Comparison of ENCODE assay signal across 7 cellular contexts in genomic region chr6:24205020-24205492, GRCh38.
DNase-seq lines count a peak whose midpoint lies in the region; ATAC-seq, FAIRE-seq and TF ChIP-seq lines count a peak whose summit lies in the region.

No MANE protein-coding gene starts in this region.

- H3K9me3 Mint-ChIP-seq in activated CD8-positive, alpha-beta T cell treated with anti-CD3 and anti-CD28 coated beads, Interleukin-2, amount 10 ng/mL, durations not matched to agents 7 days and 5 days (ENCODE audit: insufficient read depth), result no peaks in the 10 kb centered on the region
- no peaks in the 10 kb centered on the region for H3K9me3 Mint-ChIP-seq in activated T-helper 2 cell treated with anti-CD3 and anti-CD28 coated beads, Interferon-gamma antibody, Interleukin-2, Interleukin-4, amounts not matched to agents 10 μg/mL and 5 μg/mL and 100 μg/mL, durations not matched to agents 14 hours and 24 hours and 36 hours

- no peaks in the 10 kb centered on the region for H3K4me1 Mint-ChIP-seq in activated CD8-positive, alpha-beta T cell treated with anti-CD3 and anti-CD28 coated beads, Interleukin-2, amount 10 ng/mL, durations not matched to agents 7 days and 5 days (ENCODE audit: low read depth)
- no peaks in the 10 kb centered on the region for H3K4me1 Mint-ChIP-seq in activated T-helper 2 cell treated with anti-CD3 and anti-CD28 coated beads, Interferon-gamma antibody, Interleukin-2, Interleukin-4, amounts not matched to agents 10 μg/mL and 5 μg/mL and 100 μg/mL, durations not matched to agents 14 hours and 24 hours and 36 hours (ENCODE audit: low read depth)

- ATAC-seq in activated CD8-positive, alpha-beta T cell treated with anti-CD3 and anti-CD28 coated beads, Interleukin-2, amount 10 ng/mL, durations not matched to agents 7 days and 5 days, result no peak

- H3K36me3 Mint-ChIP-seq in activated CD8-positive, alpha-beta T cell treated with anti-CD3 and anti-CD28 coated beads, Interleukin-2, amount 10 ng/mL, durations not matched to agents 7 days and 5 days (ENCODE audit: low read depth), result no peaks in the 10 kb centered on the region
- H3K36me3 Mint-ChIP-seq in activated T-helper 2 cell treated with anti-CD3 and anti-CD28 coated beads, Interferon-gamma antibody, Interleukin-2, Interleukin-4, amounts not matched to agents 10 μg/mL and 5 μg/mL and 100 μg/mL, durations not matched to agents 14 hours and 24 hours and 36 hours (ENCODE audit: low read depth), result no peaks in the 10 kb centered on the region

- no peaks in the 10 kb centered on the region for H3K4me1 ChIP-seq in tibial nerve

- DNase-seq in Daoy (ENCODE audit: low read depth) (peak; percentile 37), H54 (ENCODE audit: insufficient read length, low spot score) (no peak), NCI-H2029 treated with DMSO at 0.1 percent for 48 hours (lab: John Stamatoyannopoulos, UW) (peak; percentile 91), iPS-NIHi7 (ENCODE audit: extremely low spot score) (peak; percentile 37), tibial nerve (ENCODE audit: low spot score in 2 of 2) (peak in 1 of 2 donors; percentile 30)
- DNase-seq in activated CD8-positive, alpha-beta T cell treated with anti-CD3 and anti-CD28 coated beads, Interleukin-2, amount 10 ng/mL, durations not matched to agents 7 days and 5 days, result peak; percentile 40
- no peak for DNase-seq in activated T-helper 2 cell treated with anti-CD3 and anti-CD28 coated beads, Interferon-gamma antibody, Interleukin-2, Interleukin-4, amounts not matched to agents 10 μg/mL and 5 μg/mL and 100 μg/mL, durations not matched to agents 14 hours and 24 hours and 36 hours (ENCODE audit: low spot score)

- no peak overlapping the region for H3K27ac ChIP-seq in tibial nerve

- no peak overlapping the region for H3K4me3 ChIP-seq in tibial nerve

- H3K27me3 Mint-ChIP-seq in activated CD8-positive, alpha-beta T cell treated with anti-CD3 and anti-CD28 coated beads, Interleukin-2, amount 10 ng/mL, durations not matched to agents 7 days and 5 days (ENCODE audit: low read depth), result peaks cover 5% of the 10 kb centered on the region
- peaks cover 2% of the 10 kb centered on the region for H3K27me3 Mint-ChIP-seq in activated T-helper 2 cell treated with anti-CD3 and anti-CD28 coated beads, Interferon-gamma antibody, Interleukin-2, Interleukin-4, amounts not matched to agents 10 μg/mL and 5 μg/mL and 100 μg/mL, durations not matched to agents 14 hours and 24 hours and 36 hours (ENCODE audit: low read depth)

- TF ChIP-seq EP300 in tibial nerve (IDR thresholded peaks at IDR 0.05), result no peak

- no peak overlapping the region for H3K27ac Mint-ChIP-seq in activated CD8-positive, alpha-beta T cell treated with anti-CD3 and anti-CD28 coated beads, Interleukin-2, amount 10 ng/mL, durations not matched to agents 7 days and 5 days
- no peak overlapping the region for H3K27ac Mint-ChIP-seq in activated T-helper 2 cell treated with anti-CD3 and anti-CD28 coated beads, Interferon-gamma antibody, Interleukin-2, Interleukin-4, amounts not matched to agents 10 μg/mL and 5 μg/mL and 100 μg/mL, durations not matched to agents 14 hours and 24 hours and 36 hours

- no peak overlapping the region for H3K4me3 Mint-ChIP-seq in activated CD8-positive, alpha-beta T cell treated with anti-CD3 and anti-CD28 coated beads, Interleukin-2, amount 10 ng/mL, durations not matched to agents 7 days and 5 days
- H3K4me3 Mint-ChIP-seq in activated T-helper 2 cell treated with anti-CD3 and anti-CD28 coated beads, Interferon-gamma antibody, Interleukin-2, Interleukin-4, amounts not matched to agents 10 μg/mL and 5 μg/mL and 100 μg/mL, durations not matched to agents 14 hours and 24 hours and 36 hours (ENCODE audit: low read depth), result no peak overlapping the region

- peak; percentile 36 to 64 (median 46) for TF ChIP-seq CTCF in tibial nerve (IDR thresholded peaks at IDR 0.05)

- no peaks in the 10 kb centered on the region for H3K27me3 ChIP-seq in tibial nerve

- FAIRE-seq in H54 (lab: Jason Lieb, UNC), result peak; percentile 82

- CTCF ChIA-PET in activated CD8-positive, alpha-beta T cell treated with anti-CD3 and anti-CD28 coated beads, Interleukin-2, amount 10 ng/mL, durations not matched to agents 7 days and 5 days (lab: Charles Lee), result interaction anchor here (1.3 kb wide), 2 partner anchors 49 to 69 kb away, joined by 3 read pairs; no protein-coding TSS in a partner anchor

- intact Hi-C loops in activated T-helper 2 cell treated with anti-CD3 and anti-CD28 coated beads, Interferon-gamma antibody, Interleukin-2, Interleukin-4, amounts not matched to agents 10 μg/mL and 5 μg/mL and 100 μg/mL, durations not matched to agents 14 hours and 24 hours and 36 hours (cut with micrococcal nuclease), result loop anchor here (10.0 kb wide), 1 partner anchor 140 kb away; no protein-coding TSS in a partner anchor

- POLR2A ChIA-PET in activated CD8-positive, alpha-beta T cell treated with anti-CD3 and anti-CD28 coated beads, Interleukin-2, amount 10 ng/mL, durations not matched to agents 7 days and 5 days (lab: Charles Lee), result no interaction called here

- H3K36me3 ChIP-seq in tibial nerve, result no peaks in the 10 kb centered on the region

- TF ChIP-seq POLR2A in H54 (IDR thresholded peaks at IDR 0.05; ENCODE audit: low read depth, low read length) (no peak), tibial nerve (IDR thresholded peaks at IDR 0.05) (no peak)

- WGBS in tibial nerve, 2 donors, result 1 to 6% methylated on average over 4 of the region's 4 CpGs

- no peaks in the 10 kb centered on the region for H3K9me3 ChIP-seq in tibial nerve

Comparison
In these comparisons a context has a peak if more than half of its experiments do, and no peak if none do; other contexts are left out.
1. DNase-seq: peak in Daoy (single experiment), NCI-H2029 treated with DMSO at 0.1 percent for 48 hours (single experiment), activated CD8-positive, alpha-beta T cell treated with anti-CD3 and anti-CD28 coated beads, Interleukin-2, amount 10 ng/mL, durations not matched to agents 7 days and 5 days (single experiment) and iPS-NIHi7 (single experiment); none in H54 (single experiment) and activated T-helper 2 cell treated with anti-CD3 and anti-CD28 coated beads, Interferon-gamma antibody, Interleukin-2, Interleukin-4, amounts not matched to agents 10 μg/mL and 5 μg/mL and 100 μg/mL, durations not matched to agents 14 hours and 24 hours and 36 hours (single experiment).